Comparison of ENCODE assay signal across 8 cellular contexts in the genomic region with DNA sequence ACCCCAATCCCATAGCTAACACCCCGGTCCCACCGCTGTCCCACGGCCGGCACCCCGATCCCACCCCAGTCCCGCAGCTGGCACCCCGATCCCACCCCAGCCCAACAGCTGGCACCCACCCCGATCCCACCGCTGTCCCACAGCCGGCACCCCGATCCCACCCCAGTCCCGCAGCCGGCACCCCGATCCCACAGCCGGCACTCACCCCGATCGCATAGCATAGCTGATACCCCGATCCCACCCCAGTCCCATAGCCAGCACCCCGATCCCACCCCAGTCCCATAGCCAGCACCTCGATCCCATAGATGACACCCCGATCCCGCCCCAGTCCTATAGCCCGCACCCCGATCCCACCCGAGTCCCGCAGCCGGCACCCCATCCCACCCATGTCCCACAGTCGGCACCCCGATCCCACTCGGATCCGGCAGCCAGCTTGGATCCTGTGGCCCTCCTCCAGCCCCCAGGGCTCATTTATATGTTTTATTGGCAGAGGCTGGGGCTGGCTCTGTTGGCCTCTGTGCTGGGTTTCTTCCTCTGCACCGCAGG. TPM values are rescaled to one million over a fixed set of nuclear protein-coding genes. Genes with fewer than 3 reads are reported as not detected.
DNase-seq lines count a peak whose midpoint lies in the region; ATAC-seq and TF ChIP-seq lines count a peak whose summit lies in the region.

No MANE protein-coding gene starts in this region.

- H3K4me1 Mint-ChIP-seq in activated CD8-positive, alpha-beta memory T cell treated with anti-CD3 and anti-CD28 coated beads, Interleukin-2, amount 10 ng/mL, durations not matched to agents 7 days and 5 days: peaks cover 22% of the 10 kb centered on the region

- WGBS in transverse colon (ENCODE audit: low coverage in 1 of 2), 2 donors: 14% methylated on average over 29 of the region's 32 CpGs; no CpG with 5 or more reads in 1 of the 2 donors

- H3K27me3 Mint-ChIP-seq in activated CD8-positive, alpha-beta memory T cell treated with anti-CD3 and anti-CD28 coated beads, Interleukin-2, amount 10 ng/mL, durations not matched to agents 7 days and 5 days: no peaks in the 10 kb centered on the region

- intact Hi-C loops in lower lobe of right lung (cut with DNase I): no loop called here
- intact Hi-C loops in transverse colon (cut with DNase I; ENCODE audit: low total_unique reads): no loop called here

- H3K36me3 ChIP-seq in lower lobe of right lung (no peaks in the 10 kb centered on the region), transverse colon (no peaks in the 10 kb centered on the region)

- CTCF ChIA-PET in activated CD8-positive, alpha-beta memory T cell treated with anti-CD3 and anti-CD28 coated beads, Interleukin-2, amount 10 ng/mL, durations not matched to agents 7 days and 5 days (lab: Charles Lee): interaction anchor here (0.7 to 1.9 kb wide), 6 partner anchors 11 to 90 kb away, joined by 3 to 14 read pairs (median 6); a partner anchor contains a TSS
- CTCF ChIA-PET in GM10248 (lab: Yijun Ruan, JAX): interaction anchor here (1.1 to 1.5 kb wide), 2 partner anchors 10 to 411 kb away, joined by 3 to 9 read pairs; no protein-coding TSS in a partner anchor

- H3K4me1 ChIP-seq in lower lobe of right lung (peaks cover 27% of the 10 kb centered on the region), transverse colon (peaks cover 8 to 27% (median 15%) of the 10 kb centered on the region in 4 donors)

- H3K4me3 ChIP-seq in cardiac fibroblast (replicated peaks in 1 of 2; ENCODE audit: low read depth in 2 of 2, low read length in 2 of 2) (peak overlapping the region; percentile 96 to 98), lower lobe of right lung (peak overlapping the region; percentile 98), transverse colon (peak overlapping the region; percentile 78 to 100 (median 95))

- peak; percentile 9 for ATAC-seq in activated CD8-positive, alpha-beta memory T cell treated with anti-CD3 and anti-CD28 coated beads, Interleukin-2, amount 10 ng/mL, durations not matched to agents 7 days and 5 days
- peak; percentile 4 to 18 for ATAC-seq in lower lobe of right lung
- ATAC-seq in GM18873 (IDR thresholded peaks at IDR 0.05; ENCODE audit: low FRiP score, unreplicated experiment): no peak

- H3K27me3 ChIP-seq in lower lobe of right lung (ENCODE audit: low read depth): no peaks in the 10 kb centered on the region
- H3K27me3 ChIP-seq in transverse colon: no peaks in the 10 kb centered on the region

- H3K27ac ChIP-seq in lower lobe of right lung: peak overlapping the region; percentile 96
- peak overlapping the region; percentile 93 to 100 (median 98) for H3K27ac ChIP-seq in transverse colon

- TF ChIP-seq EP300 in transverse colon (IDR thresholded peaks at IDR 0.05; ENCODE audit: low read depth): no peak

- peak overlapping the region; percentile 92 for H3K27ac Mint-ChIP-seq in activated CD8-positive, alpha-beta memory T cell treated with anti-CD3 and anti-CD28 coated beads, Interleukin-2, amount 10 ng/mL, durations not matched to agents 7 days and 5 days

- POLR2A ChIA-PET in GM10248 (lab: Yijun Ruan, JAX): interaction anchor here (0.6 to 1.0 kb wide), 3 partner anchors 14 to 245 kb away, joined by 3 to 9 read pairs (median 5); no protein-coding TSS in a partner anchor

- in situ Hi-C loops in transverse colon (cut with MboI; ENCODE audit: low pct_ligation_motif_present in 1 of 4, low pct_unique_long_range_greater_than_20kb in 1 of 4, low sequenced_read_pairs in 3 of 4): loop anchor here in 1 of 4 donors (25.0 kb wide), 1 partner anchor 90 kb away; a partner anchor contains a TSS

- no peak for TF ChIP-seq CTCF in cardiac fibroblast (IDR thresholded peaks at IDR 0.05; ENCODE audit: low read depth, low read length)
- no peak for TF ChIP-seq CTCF in lower lobe of right lung (IDR thresholded peaks at IDR 0.05)
- no peak for TF ChIP-seq CTCF in transverse colon (IDR thresholded peaks at IDR 0.05)
- no peak for TF ChIP-seq CTCF in GM10248 (IDR thresholded peaks at IDR 0.05; ENCODE audit: control extremely low read depth, extremely low read depth, low read depth, missing control alignments)

- H3K9me3 Mint-ChIP-seq in activated CD8-positive, alpha-beta memory T cell treated with anti-CD3 and anti-CD28 coated beads, Interleukin-2, amount 10 ng/mL, durations not matched to agents 7 days and 5 days (ENCODE audit: low read depth): no peaks in the 10 kb centered on the region

- no peak for TF ChIP-seq POLR2A in transverse colon (IDR thresholded peaks at IDR 0.05)

- H3K4me3 Mint-ChIP-seq in activated CD8-positive, alpha-beta memory T cell treated with anti-CD3 and anti-CD28 coated beads, Interleukin-2, amount 10 ng/mL, durations not matched to agents 7 days and 5 days: peak overlapping the region; percentile 95

- H3K9me3 ChIP-seq in lower lobe of right lung: no peaks in the 10 kb centered on the region
- H3K9me3 ChIP-seq in transverse colon: no peaks in the 10 kb centered on the region

- DNase-seq in activated CD8-positive, alpha-beta memory T cell treated with anti-CD3 and anti-CD28 coated beads, Interleukin-2, amount 10 ng/mL, durations not matched to agents 7 days and 5 days: peak; percentile 49
- DNase-seq in activated CD8-positive, alpha-beta memory T cell treated with anti-CD3 and anti-CD28 coated beads for 24 hours: no peak
- DNase-seq in cardiac fibroblast (ENCODE audit: low read depth in 2 of 2) (no peak), lower lobe of right lung (no peak), transverse colon (no peak), NCI-H446 treated with DMSO at 0.1 percent for 48 hours (lab: John Stamatoyannopoulos, UW) (no peak), GM10248 (ENCODE audit: extremely low spot score) (no peak)

- H3K36me3 Mint-ChIP-seq in activated CD8-positive, alpha-beta memory T cell treated with anti-CD3 and anti-CD28 coated beads, Interleukin-2, amount 10 ng/mL, durations not matched to agents 7 days and 5 days: peaks cover 12% of the 10 kb centered on the region

RNA-seq across cellular contexts. Expression of a gene that starts 0.9 kb away (rescaled TPM):
- 10 to 100 TPM; 16.3 to 19.3 TPM for total RNA-seq in activated CD8-positive, alpha-beta memory T cell treated with anti-CD3 and anti-CD28 coated beads, Interleukin-2, amount 10 ng/mL, durations not matched to agents 7 days and 5 days
- total RNA-seq in lower lobe of right lung (9.7 TPM), transverse colon (10 to 100 TPM in 3 of 4 donors, 1 to 10 TPM in 1; 9.0 to 20.3 (median 13.5) TPM)

RNA-seq across cellular contexts. Expression of a gene that starts 25.5 kb away (rescaled TPM):
- total RNA-seq in activated CD8-positive, alpha-beta memory T cell treated with anti-CD3 and anti-CD28 coated beads, Interleukin-2, amount 10 ng/mL, durations not matched to agents 7 days and 5 days: 10 to 100 TPM in 1 of 2 experiments, 1 to 10 TPM in 1; 8.0 to 15.9 TPM
- 12.1 TPM for total RNA-seq in lower lobe of right lung
- total RNA-seq in transverse colon: 1 to 10 TPM in 3 of 4 donors, under 1 TPM in 1; 0.75 to 7.1 (median 4.4) TPM

RNA-seq across cellular contexts. Expression of a gene that starts 30.3 kb away (rescaled TPM):
- 10 to 100 TPM; 50.0 to 53.6 TPM for total RNA-seq in activated CD8-positive, alpha-beta memory T cell treated with anti-CD3 and anti-CD28 coated beads, Interleukin-2, amount 10 ng/mL, durations not matched to agents 7 days and 5 days
- total RNA-seq in lower lobe of right lung: 23.8 TPM
- total RNA-seq in transverse colon: 10 to 100 TPM; 18.8 to 84.9 (median 24.1) TPM

RNA-seq across cellular contexts. Expression of a gene that starts 53.7 kb away (rescaled TPM):
- total RNA-seq in activated CD8-positive, alpha-beta memory T cell treated with anti-CD3 and anti-CD28 coated beads, Interleukin-2, amount 10 ng/mL, durations not matched to agents 7 days and 5 days: 100 to 1,000 TPM; 139 to 285 TPM
- total RNA-seq in lower lobe of right lung: 59.6 TPM
- 10 to 100 TPM; 32.9 to 49.4 (median 38.8) TPM for total RNA-seq in transverse colon
